13 cellular contexts compared by ENCODE assay signal in the genomic region with DNA sequence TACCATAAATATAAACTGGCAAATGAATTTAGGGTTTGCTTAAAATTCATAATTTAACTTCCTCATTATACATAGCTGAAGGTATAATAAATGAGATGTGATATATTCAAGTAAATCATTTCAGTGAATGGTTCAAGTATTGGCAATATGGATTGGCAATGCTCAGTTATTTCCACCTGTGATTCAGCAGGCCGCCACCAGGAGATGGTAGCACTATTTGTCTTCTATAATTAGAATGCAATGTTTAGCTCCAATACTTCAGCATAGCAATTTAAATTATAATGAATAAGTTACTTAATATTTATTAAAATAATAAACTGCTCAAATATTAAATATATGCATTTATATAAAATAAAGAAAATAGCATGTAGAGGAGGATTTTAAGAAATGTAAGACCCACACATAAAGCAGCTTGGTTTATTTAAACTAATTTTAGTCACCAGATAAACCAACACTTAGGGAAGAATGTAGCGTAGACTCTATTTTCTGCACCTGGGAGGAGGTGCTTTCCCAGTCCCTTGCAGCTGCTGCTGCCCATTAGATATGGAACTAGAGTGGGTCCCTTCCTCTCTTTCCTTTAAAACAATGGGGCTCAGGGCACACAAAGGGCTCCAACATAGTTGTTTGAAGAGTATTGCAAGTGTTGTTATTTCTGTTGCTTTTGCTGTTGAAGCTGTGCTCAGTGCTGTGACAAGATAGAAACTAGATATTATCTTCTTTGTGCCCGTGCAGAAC.
A peak's percentile ranks its signal among the peaks of the same experiment; 100 is the strongest.
DNase-seq lines count a peak whose midpoint lies in the region; ATAC-seq, FAIRE-seq and TF ChIP-seq lines count a peak whose summit lies in the region.
"Had no signal": no experiment of that assay in that cellular context is flagged by ENCODE, and none has a peak within 500 bp of the region (broad histone marks: within the 10 kb centered on the region; RNA-seq: fewer than 3 reads in every experiment).

No MANE protein-coding gene starts in this region.

- no peak overlapping the region for H2AK5ac ChIP-seq in mesendoderm (ENCODE audit: low read length)

- H3K27ac ChIP-seq in mesendoderm (ENCODE audit: low read depth, low read length) (no peak overlapping the region), body of pancreas (no peak overlapping the region)

- H3K56ac ChIP-seq in mesendoderm (ENCODE audit: low read length) = no peak overlapping the region

- no peaks in the 10 kb centered on the region for H3K79me1 ChIP-seq in mesendoderm (ENCODE audit: low read length)

- H3K23ac ChIP-seq in mesendoderm (ENCODE audit: low read length) = no peak overlapping the region

- H3K36me3 ChIP-seq in bronchial epithelial cell (ENCODE audit: control insufficient read depth, insufficient read depth, low read length) (no peaks in the 10 kb centered on the region), mesendoderm (ENCODE audit: control insufficient read depth, insufficient read depth, low read length) (no peaks in the 10 kb centered on the region), body of pancreas (replicated peaks in 1 of 2; ENCODE audit: insufficient read depth in 1 of 2, low read depth in 2 of 2) (no peaks in the 10 kb centered on the region)

- intact Hi-C loops in body of pancreas (cut with DNase I) = no loop called here

- no peaks in the 10 kb centered on the region for H3K9me3 ChIP-seq in body of pancreas

- H2BK5ac ChIP-seq in mesendoderm (ENCODE audit: low read length) = no peak overlapping the region

- no peak for FAIRE-seq in bronchial epithelial cell (lab: Jason Lieb, UNC)

- no peak overlapping the region for H2BK15ac ChIP-seq in mesendoderm (replicated peaks; ENCODE audit: low read depth)

- no peaks in the 10 kb centered on the region for H3K79me2 ChIP-seq in mesendoderm (ENCODE audit: control insufficient read depth, insufficient read depth, low read length)

- TF ChIP-seq CTCF in bronchial epithelial cell (IDR thresholded peaks at IDR 0.05; ENCODE audit: insufficient read depth, low read length, severe bottlenecking) (peak; percentile 12), body of pancreas (IDR thresholded peaks at IDR 0.05) (no peak)

- H3K18ac ChIP-seq in mesendoderm (ENCODE audit: low read length) = no peak overlapping the region

- DNase-seq in DMS53 treated with DMSO at 0.1 percent for 48 hours (lab: John Stamatoyannopoulos, UW; ENCODE audit: unreplicated experiment) (peak; percentile 31), bronchial epithelial cell (ENCODE audit: low read depth) (no peak), mesendoderm (peak; percentile 11), DMS79 treated with DMSO at 0.1 percent for 48 hours (lab: John Stamatoyannopoulos, UW) (no peak), body of pancreas (no peak)
- DNase-seq in stimulated activated CD4-positive, alpha-beta T cell treated with anti-CD3 and anti-CD28 coated beads, Interleukin-2, amount 100 ng/mL, for 24 hours = no peak
- DNase-seq: activated CD4-positive, alpha-beta T cell treated with anti-CD3 and anti-CD28 coated beads for 1 hour; activated gamma-delta T cell; kidney glomerular epithelial cell; NCI-H2029 treated with DMSO at 0.1 percent for 48 hours; posterior cingulate gyrus had no signal

- no peak overlapping the region for H4K8ac ChIP-seq in mesendoderm (ENCODE audit: low read depth, low read length)

- no peak for ATAC-seq in body of pancreas
- ATAC-seq in GM21515 (IDR thresholded peaks at IDR 0.05; ENCODE audit: unreplicated experiment) = no peak

- no peak for TF ChIP-seq POLR2A in body of pancreas (IDR thresholded peaks at IDR 0.05)

- 0 out of 2 replicates have a peak, but pooled peaks have one; percentile 15 for TF ChIP-seq RAD21 in Ishikawa (IDR thresholded peaks at IDR 0.05; ENCODE audit: low read depth)

- H2BK120ac ChIP-seq in mesendoderm (ENCODE audit: low read depth, low read length) = no peak overlapping the region

- TF ChIP-seq EP300 in Ishikawa (IDR thresholded peaks at IDR 0.05; ENCODE audit: borderline replicate concordance) = no peak

- H3K4me2 ChIP-seq in mesendoderm (ENCODE audit: low read length) = no peak overlapping the region

- no CpG with 5 or more reads among the region's 3 CpGs for WGBS in mesendoderm (ENCODE audit: extremely low coverage, insufficient coverage, low lambda C conversion rate)
- 67 to 70% methylated on average over 3 of the region's 3 CpGs for WGBS in body of pancreas, 2 donors

- H3K4me1 ChIP-seq in mesendoderm (ENCODE audit: control insufficient read depth, low read depth, low read length) (no peaks in the 10 kb centered on the region), body of pancreas (no peaks in the 10 kb centered on the region)

- no peak overlapping the region for H3K4ac ChIP-seq in mesendoderm (ENCODE audit: low read depth, low read length)

- H4K5ac ChIP-seq in mesendoderm (ENCODE audit: low read length) = no peak overlapping the region

- H3K4me3 ChIP-seq in bronchial epithelial cell (ENCODE audit: low read depth, low read length) (no peak overlapping the region), mesendoderm (ENCODE audit: low read length) (no peak overlapping the region), body of pancreas (no peak overlapping the region)

- no peak overlapping the region for H3K9ac ChIP-seq in mesendoderm (ENCODE audit: low read length)

- no peaks in the 10 kb centered on the region for H3K27me3 ChIP-seq in bronchial epithelial cell (ENCODE audit: control insufficient read depth, insufficient read depth, low read length)
- H3K27me3 ChIP-seq in mesendoderm (ENCODE audit: insufficient read depth, low read length, poor library complexity) = no peaks in the 10 kb centered on the region
- H3K27me3 ChIP-seq in body of pancreas = no peaks in the 10 kb centered on the region

TF ChIP-seq in Ishikawa, 13 proteins besides CTCF, POLR2A, EP300 and RAD21:
- TF ChIP-seq FOXM1 (IDR thresholded peaks at IDR 0.05; ENCODE audit: borderline replicate concordance, low read depth) (no peak), TAF1 (IDR thresholded peaks at IDR 0.05; ENCODE audit: low read depth) (no peak), CREB1 (IDR thresholded peaks at IDR 0.05; ENCODE audit: low read depth) (no peak), TEAD4 (IDR thresholded peaks at IDR 0.05) (no peak), CEBPB (IDR thresholded peaks at IDR 0.05) (no peak), EGR1 (IDR thresholded peaks at IDR 0.05) (no peak), ZBTB7A (IDR thresholded peaks at IDR 0.05; ENCODE audit: low read depth) (no peak), NFIC (IDR thresholded peaks at IDR 0.05) (no peak), YY1 (IDR thresholded peaks at IDR 0.05; ENCODE audit: low read depth) (no peak), TCF12 (IDR thresholded peaks at IDR 0.05; ENCODE audit: low read depth) (no peak)
- TF ChIP-seq, protein P1, sequence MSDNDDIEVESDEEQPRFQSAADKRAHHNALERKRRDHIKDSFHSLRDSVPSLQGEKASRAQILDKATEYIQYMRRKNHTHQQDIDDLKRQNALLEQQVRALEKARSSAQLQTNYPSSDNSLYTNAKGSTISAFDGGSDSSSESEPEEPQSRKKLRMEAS (IDR thresholded peaks at IDR 0.05) = no peak
- TF ChIP-seq, protein P2, sequence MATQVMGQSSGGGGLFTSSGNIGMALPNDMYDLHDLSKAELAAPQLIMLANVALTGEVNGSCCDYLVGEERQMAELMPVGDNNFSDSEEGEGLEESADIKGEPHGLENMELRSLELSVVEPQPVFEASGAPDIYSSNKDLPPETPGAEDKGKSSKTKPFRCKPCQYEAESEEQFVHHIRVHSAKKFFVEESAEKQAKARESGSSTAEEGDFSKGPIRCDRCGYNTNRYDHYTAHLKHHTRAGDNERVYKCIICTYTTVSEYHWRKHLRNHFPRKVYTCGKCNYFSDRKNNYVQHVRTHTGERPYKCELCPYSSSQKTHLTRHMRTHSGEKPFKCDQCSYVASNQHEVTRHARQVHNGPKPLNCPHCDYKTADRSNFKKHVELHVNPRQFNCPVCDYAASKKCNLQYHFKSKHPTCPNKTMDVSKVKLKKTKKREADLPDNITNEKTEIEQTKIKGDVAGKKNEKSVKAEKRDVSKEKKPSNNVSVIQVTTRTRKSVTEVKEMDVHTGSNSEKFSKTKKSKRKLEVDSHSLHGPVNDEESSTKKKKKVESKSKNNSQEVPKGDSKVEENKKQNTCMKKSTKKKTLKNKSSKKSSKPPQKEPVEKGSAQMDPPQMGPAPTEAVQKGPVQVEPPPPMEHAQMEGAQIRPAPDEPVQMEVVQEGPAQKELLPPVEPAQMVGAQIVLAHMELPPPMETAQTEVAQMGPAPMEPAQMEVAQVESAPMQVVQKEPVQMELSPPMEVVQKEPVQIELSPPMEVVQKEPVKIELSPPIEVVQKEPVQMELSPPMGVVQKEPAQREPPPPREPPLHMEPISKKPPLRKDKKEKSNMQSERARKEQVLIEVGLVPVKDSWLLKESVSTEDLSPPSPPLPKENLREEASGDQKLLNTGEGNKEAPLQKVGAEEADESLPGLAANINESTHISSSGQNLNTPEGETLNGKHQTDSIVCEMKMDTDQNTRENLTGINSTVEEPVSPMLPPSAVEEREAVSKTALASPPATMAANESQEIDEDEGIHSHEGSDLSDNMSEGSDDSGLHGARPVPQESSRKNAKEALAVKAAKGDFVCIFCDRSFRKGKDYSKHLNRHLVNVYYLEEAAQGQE (IDR thresholded peaks at IDR 0.05; ENCODE audit: low read depth) = no peak
- TF ChIP-seq, protein P3, sequence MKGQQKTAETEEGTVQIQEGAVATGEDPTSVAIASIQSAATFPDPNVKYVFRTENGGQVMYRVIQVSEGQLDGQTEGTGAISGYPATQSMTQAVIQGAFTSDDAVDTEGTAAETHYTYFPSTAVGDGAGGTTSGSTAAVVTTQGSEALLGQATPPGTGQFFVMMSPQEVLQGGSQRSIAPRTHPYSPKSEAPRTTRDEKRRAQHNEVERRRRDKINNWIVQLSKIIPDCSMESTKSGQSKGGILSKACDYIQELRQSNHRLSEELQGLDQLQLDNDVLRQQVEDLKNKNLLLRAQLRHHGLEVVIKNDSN (IDR thresholded peaks at IDR 0.05) = no peak
TF ChIP-seq in Ishikawa: peak in this region for 0.

Comparison
In these comparisons a context has a peak if more than half of its experiments do, and no peak if none do; other contexts are left out.
1. DNase-seq: peak in DMS53 treated with DMSO at 0.1 percent for 48 hours (single experiment) and mesendoderm (single experiment); none in bronchial epithelial cell (single experiment), stimulated activated CD4-positive, alpha-beta T cell treated with anti-CD3 and anti-CD28 coated beads, Interleukin-2, amount 100 ng/mL, for 24 hours (0 of 2), DMS79 treated with DMSO at 0.1 percent for 48 hours (single experiment) and body of pancreas (0 of 4).